1 cellular context compared by ENCODE assay signal in the genomic region with DNA sequence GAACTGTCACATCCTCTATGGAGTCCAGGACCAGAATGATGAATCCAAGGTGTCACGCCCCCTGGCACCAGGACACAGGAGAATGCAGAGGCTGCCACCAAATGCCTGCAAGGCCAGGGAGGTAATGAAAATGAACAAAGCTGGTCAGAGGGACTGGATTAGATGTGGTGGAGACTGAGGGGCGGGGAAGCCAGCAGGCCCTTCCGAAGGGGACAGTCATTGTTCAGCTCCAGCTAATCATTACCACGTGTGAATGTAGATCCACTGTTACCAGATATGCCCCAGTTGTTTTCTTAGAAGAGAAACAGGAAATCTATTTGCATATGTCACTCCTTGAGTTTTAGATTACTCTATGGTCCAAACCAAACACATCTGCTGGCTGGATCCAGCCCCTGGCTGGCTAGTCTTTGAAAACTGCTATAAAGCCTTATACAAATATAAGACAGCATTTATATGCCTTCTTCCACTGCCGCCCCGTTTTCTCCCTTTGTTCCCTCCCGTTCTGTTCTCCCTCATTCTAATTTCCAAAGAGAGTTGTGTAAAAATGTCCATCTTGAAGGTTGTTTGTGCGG.
TF ChIP-seq lines count a peak whose summit lies in the region.

No MANE protein-coding gene starts in this region.

TF ChIP-seq in GM23338, 12 proteins besides CTCF, POLR2A, EP300 and RAD21 (continued from another document):
- TF ChIP-seq, protein P1, sequence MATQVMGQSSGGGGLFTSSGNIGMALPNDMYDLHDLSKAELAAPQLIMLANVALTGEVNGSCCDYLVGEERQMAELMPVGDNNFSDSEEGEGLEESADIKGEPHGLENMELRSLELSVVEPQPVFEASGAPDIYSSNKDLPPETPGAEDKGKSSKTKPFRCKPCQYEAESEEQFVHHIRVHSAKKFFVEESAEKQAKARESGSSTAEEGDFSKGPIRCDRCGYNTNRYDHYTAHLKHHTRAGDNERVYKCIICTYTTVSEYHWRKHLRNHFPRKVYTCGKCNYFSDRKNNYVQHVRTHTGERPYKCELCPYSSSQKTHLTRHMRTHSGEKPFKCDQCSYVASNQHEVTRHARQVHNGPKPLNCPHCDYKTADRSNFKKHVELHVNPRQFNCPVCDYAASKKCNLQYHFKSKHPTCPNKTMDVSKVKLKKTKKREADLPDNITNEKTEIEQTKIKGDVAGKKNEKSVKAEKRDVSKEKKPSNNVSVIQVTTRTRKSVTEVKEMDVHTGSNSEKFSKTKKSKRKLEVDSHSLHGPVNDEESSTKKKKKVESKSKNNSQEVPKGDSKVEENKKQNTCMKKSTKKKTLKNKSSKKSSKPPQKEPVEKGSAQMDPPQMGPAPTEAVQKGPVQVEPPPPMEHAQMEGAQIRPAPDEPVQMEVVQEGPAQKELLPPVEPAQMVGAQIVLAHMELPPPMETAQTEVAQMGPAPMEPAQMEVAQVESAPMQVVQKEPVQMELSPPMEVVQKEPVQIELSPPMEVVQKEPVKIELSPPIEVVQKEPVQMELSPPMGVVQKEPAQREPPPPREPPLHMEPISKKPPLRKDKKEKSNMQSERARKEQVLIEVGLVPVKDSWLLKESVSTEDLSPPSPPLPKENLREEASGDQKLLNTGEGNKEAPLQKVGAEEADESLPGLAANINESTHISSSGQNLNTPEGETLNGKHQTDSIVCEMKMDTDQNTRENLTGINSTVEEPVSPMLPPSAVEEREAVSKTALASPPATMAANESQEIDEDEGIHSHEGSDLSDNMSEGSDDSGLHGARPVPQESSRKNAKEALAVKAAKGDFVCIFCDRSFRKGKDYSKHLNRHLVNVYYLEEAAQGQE (IDR thresholded peaks at IDR 0.05; ENCODE audit: unreplicated experiment) = no peak
- TF ChIP-seq, protein P2, sequence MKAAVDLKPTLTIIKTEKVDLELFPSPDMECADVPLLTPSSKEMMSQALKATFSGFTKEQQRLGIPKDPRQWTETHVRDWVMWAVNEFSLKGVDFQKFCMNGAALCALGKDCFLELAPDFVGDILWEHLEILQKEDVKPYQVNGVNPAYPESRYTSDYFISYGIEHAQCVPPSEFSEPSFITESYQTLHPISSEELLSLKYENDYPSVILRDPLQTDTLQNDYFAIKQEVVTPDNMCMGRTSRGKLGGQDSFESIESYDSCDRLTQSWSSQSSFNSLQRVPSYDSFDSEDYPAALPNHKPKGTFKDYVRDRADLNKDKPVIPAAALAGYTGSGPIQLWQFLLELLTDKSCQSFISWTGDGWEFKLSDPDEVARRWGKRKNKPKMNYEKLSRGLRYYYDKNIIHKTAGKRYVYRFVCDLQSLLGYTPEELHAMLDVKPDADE (IDR thresholded peaks at IDR 0.05) = no peak
- TF ChIP-seq EZH2phosphoT487 (IDR thresholded peaks at IDR 0.05; ENCODE audit: unreplicated experiment) = no peak
- no peak for TF ChIP-seq POLR2AphosphoS5 (IDR thresholded peaks at IDR 0.05; ENCODE audit: low read depth)
- TF ChIP-seq ZNF114 (CRISPR knock-in tag; IDR thresholded peaks at IDR 0.05) = no peak
